In genomic region chr15:77629070-77630030, GRCh38 we compare ENCODE assay signal across 2 cellular contexts.
TF ChIP-seq lines count a peak whose summit lies in the region.

No MANE protein-coding gene starts in this region.

TF ChIP-seq in HEK293, 187 proteins besides CTCF, POLR2A, EP300 and RAD21 (continued from another document):
- no peak for TF ChIP-seq ZNF513 (tag by site-specific recombination; IDR thresholded peaks at IDR 0.05)
- TF ChIP-seq ZFP69B (tag by site-specific recombination; IDR thresholded peaks at IDR 0.05), result no peak

TF ChIP-seq in neural cell, 6 proteins besides CTCF, POLR2A, EP300 and RAD21 (continued from another document):
- no peak for TF ChIP-seq REST (IDR thresholded peaks at IDR 0.05; ENCODE audit: borderline replicate concordance)
- no peak for TF ChIP-seq TAF1 (IDR thresholded peaks at IDR 0.05; ENCODE audit: low read depth)
